18 cellular contexts compared by ENCODE assay signal in genomic region chr1:116942344-116942743, GRCh38. TPM values are rescaled to one million over a fixed set of nuclear protein-coding genes. Genes with fewer than 3 reads are reported as not detected.
DNase-seq lines count a peak whose midpoint lies in the region; ATAC-seq and TF ChIP-seq lines count a peak whose summit lies in the region.
"Had no signal": no experiment of that assay in that cellular context is flagged by ENCODE, and none has a peak within 500 bp of the region (broad histone marks: within the 10 kb centered on the region; RNA-seq: fewer than 3 reads in every experiment).

No MANE protein-coding gene starts in this region.

- ATAC-seq in activated CD8-positive, alpha-beta T cell treated with anti-CD3 and anti-CD28 coated beads for 36 hours: peak; percentile 80
- ATAC-seq in mucosa of descending colon (peak; percentile 32), GM19035 (IDR thresholded peaks at IDR 0.05; ENCODE audit: unreplicated experiment) (no peak)
- ATAC-seq: A549 had no signal

- peaks cover 3% of the 10 kb centered on the region for H3K36me3 Mint-ChIP-seq in activated CD4-positive, alpha-beta memory T cell treated with anti-CD3 and anti-CD28 coated beads for 36 hours
- H3K36me3 Mint-ChIP-seq in activated CD4-positive, alpha-beta memory T cell treated with anti-CD3 and anti-CD28 coated beads, Interleukin-2, amount 10 ng/mL, durations not matched to agents 7 days and 5 days (ENCODE audit: low read depth): no peaks in the 10 kb centered on the region
- no peaks in the 10 kb centered on the region for H3K36me3 Mint-ChIP-seq in CD4-positive, alpha-beta memory T cell
- H3K36me3 Mint-ChIP-seq in activated CD8-positive, alpha-beta T cell treated with anti-CD3 and anti-CD28 coated beads for 36 hours (ENCODE audit: low read depth): no peaks in the 10 kb centered on the region
- H3K36me3 Mint-ChIP-seq: CD4-positive, CD25-positive, alpha-beta regulatory T cell had no signal

- H3K4me2 ChIP-seq in osteoblast (ENCODE audit: insufficient read depth, low read length): no peak overlapping the region
- H3K4me2 ChIP-seq: A549 had no signal

- no peak overlapping the region for H2AFZ ChIP-seq in osteoblast (ENCODE audit: low read length)

- no peak for TF ChIP-seq CTCF in activated CD8-positive, alpha-beta T cell treated with anti-CD3 and anti-CD28 coated beads for 36 hours (IDR thresholded peaks at IDR 0.05)
- TF ChIP-seq CTCF in mucosa of descending colon (IDR thresholded peaks at IDR 0.05) (no peak), osteoblast (IDR thresholded peaks at IDR 0.05; ENCODE audit: extremely low read depth, low read depth, low read length) (no peak)

- H3K4me3 Mint-ChIP-seq in activated CD4-positive, alpha-beta memory T cell treated with anti-CD3 and anti-CD28 coated beads for 36 hours: peak overlapping the region; percentile 3
- no peak overlapping the region for H3K4me3 Mint-ChIP-seq in activated CD4-positive, alpha-beta memory T cell treated with anti-CD3 and anti-CD28 coated beads, Interleukin-2, amount 10 ng/mL, durations not matched to agents 7 days and 5 days
- H3K4me3 Mint-ChIP-seq in CD4-positive, alpha-beta memory T cell: peak overlapping the region in 1 of 8 donors; percentile 29
- H3K4me3 Mint-ChIP-seq in activated CD8-positive, alpha-beta T cell treated with anti-CD3 and anti-CD28 coated beads for 36 hours: no peak overlapping the region
- H3K4me3 Mint-ChIP-seq: CD4-positive, CD25-positive, alpha-beta regulatory T cell had no signal

- DNase-seq in activated CD4-positive, alpha-beta memory T cell treated with anti-CD3 and anti-CD28 coated beads for 36 hours: peak; percentile 12
- DNase-seq in activated CD4-positive, alpha-beta memory T cell treated with anti-CD3 and anti-CD28 coated beads, Interleukin-2, amount 10 ng/mL, durations not matched to agents 7 days and 5 days: no peak
- peak in 4 of 5 donors; percentile 25 to 61 (median 44) for DNase-seq in CD4-positive, alpha-beta memory T cell
- DNase-seq in activated CD8-positive, alpha-beta T cell treated with anti-CD3 and anti-CD28 coated beads for 36 hours: peak; percentile 13
- DNase-seq in mucosa of descending colon (no peak), osteoblast (ENCODE audit: insufficient read length, low spot score, missing footprints) (no peak), UCSD-AML1 (lab: John Stamatoyannopoulos, UW; ENCODE audit: unreplicated experiment) (no peak)
- DNase-seq: KBM-7; NCI-H1048; NCI-H146; NCI-H2081 treated with DMSO at 0.1 percent for 48 hours; NCI-H226; NCI-H526; NK-92 treated with Interleukin-12 subunit alpha and Interleukin-12 subunit beta, amount 100 ng/mL, for 24 hours had no signal

- H3K4me3 ChIP-seq in CD4-positive, alpha-beta memory T cell (ENCODE audit: low read length in 2 of 2): no peak overlapping the region
- no peak overlapping the region for H3K4me3 ChIP-seq in mucosa of descending colon
- no peak overlapping the region for H3K4me3 ChIP-seq in osteoblast (ENCODE audit: insufficient read depth, low read length)
- H3K4me3 ChIP-seq: A549 had no signal

- no peaks in the 10 kb centered on the region for H3K36me3 ChIP-seq in CD4-positive, alpha-beta memory T cell (ENCODE audit: insufficient read depth, low read length)
- H3K36me3 ChIP-seq in mucosa of descending colon (ENCODE audit: low read depth) (no peaks in the 10 kb centered on the region), osteoblast (ENCODE audit: insufficient read depth, low read length) (no peaks in the 10 kb centered on the region)

- H3K4me1 Mint-ChIP-seq in activated CD4-positive, alpha-beta memory T cell treated with anti-CD3 and anti-CD28 coated beads for 36 hours (ENCODE audit: low read depth): peaks cover 22% of the 10 kb centered on the region
- peaks cover 18% of the 10 kb centered on the region for H3K4me1 Mint-ChIP-seq in activated CD4-positive, alpha-beta memory T cell treated with anti-CD3 and anti-CD28 coated beads, Interleukin-2, amount 10 ng/mL, durations not matched to agents 7 days and 5 days
- H3K4me1 Mint-ChIP-seq in CD4-positive, alpha-beta memory T cell: peaks cover 9 to 18% (median 14%) of the 10 kb centered on the region in 4 donors
- peaks cover 30% of the 10 kb centered on the region for H3K4me1 Mint-ChIP-seq in activated CD8-positive, alpha-beta T cell treated with anti-CD3 and anti-CD28 coated beads for 36 hours (ENCODE audit: low read depth)
- H3K4me1 Mint-ChIP-seq: CD4-positive, CD25-positive, alpha-beta regulatory T cell had no signal

- no peaks in the 10 kb centered on the region for H3K27me3 Mint-ChIP-seq in activated CD4-positive, alpha-beta memory T cell treated with anti-CD3 and anti-CD28 coated beads for 36 hours
- H3K27me3 Mint-ChIP-seq in activated CD4-positive, alpha-beta memory T cell treated with anti-CD3 and anti-CD28 coated beads, Interleukin-2, amount 10 ng/mL, durations not matched to agents 7 days and 5 days: no peaks in the 10 kb centered on the region
- no peaks in the 10 kb centered on the region for H3K27me3 Mint-ChIP-seq in CD4-positive, alpha-beta memory T cell
- no peaks in the 10 kb centered on the region for H3K27me3 Mint-ChIP-seq in activated CD8-positive, alpha-beta T cell treated with anti-CD3 and anti-CD28 coated beads for 36 hours

- H3K27ac ChIP-seq in CD4-positive, alpha-beta memory T cell (ENCODE audit: low read depth, low read length): no peak overlapping the region
- H3K27ac ChIP-seq in osteoblast (ENCODE audit: low read depth, low read length): no peak overlapping the region
- H3K27ac ChIP-seq: A549, RWPE1 had no signal

- no peaks in the 10 kb centered on the region for H3K9me3 Mint-ChIP-seq in activated CD4-positive, alpha-beta memory T cell treated with anti-CD3 and anti-CD28 coated beads for 36 hours
- no peaks in the 10 kb centered on the region for H3K9me3 Mint-ChIP-seq in activated CD4-positive, alpha-beta memory T cell treated with anti-CD3 and anti-CD28 coated beads, Interleukin-2, amount 10 ng/mL, durations not matched to agents 7 days and 5 days
- H3K9me3 Mint-ChIP-seq in CD4-positive, alpha-beta memory T cell: peaks cover 0 to 3% (median 0%) of the 10 kb centered on the region in 8 donors
- no peaks in the 10 kb centered on the region for H3K9me3 Mint-ChIP-seq in activated CD8-positive, alpha-beta T cell treated with anti-CD3 and anti-CD28 coated beads for 36 hours
- H3K9me3 Mint-ChIP-seq: CD4-positive, CD25-positive, alpha-beta regulatory T cell had no signal

- H3K27ac Mint-ChIP-seq in activated CD4-positive, alpha-beta memory T cell treated with anti-CD3 and anti-CD28 coated beads for 36 hours: no peak overlapping the region
- no peak overlapping the region for H3K27ac Mint-ChIP-seq in activated CD4-positive, alpha-beta memory T cell treated with anti-CD3 and anti-CD28 coated beads, Interleukin-2, amount 10 ng/mL, durations not matched to agents 7 days and 5 days
- peak overlapping the region in 5 of 7 donors; percentile 36 to 79 (median 65) for H3K27ac Mint-ChIP-seq in CD4-positive, alpha-beta memory T cell
- no peak overlapping the region for H3K27ac Mint-ChIP-seq in activated CD8-positive, alpha-beta T cell treated with anti-CD3 and anti-CD28 coated beads for 36 hours

- POLR2A ChIA-PET in activated CD4-positive, alpha-beta memory T cell treated with anti-CD3 and anti-CD28 coated beads for 36 hours (lab: Charles Lee): no interaction called here
- POLR2A ChIA-PET in activated CD4-positive, alpha-beta memory T cell treated with anti-CD3 and anti-CD28 coated beads, Interleukin-2, amount 10 ng/mL, durations not matched to agents 7 days and 5 days (lab: Charles Lee): interaction anchor here (1.1 kb wide), 1 partner anchor 204 kb away, joined by 4 read pairs; no protein-coding TSS in a partner anchor
- POLR2A ChIA-PET in CD4-positive, alpha-beta memory T cell (lab: Charles Lee; ENCODE audit: partially characterized antibody): interaction anchor here (1.1 kb wide), 1 partner anchor 117 kb away, joined by 4 read pairs; no protein-coding TSS in a partner anchor
- POLR2A ChIA-PET in activated CD8-positive, alpha-beta T cell treated with anti-CD3 and anti-CD28 coated beads for 36 hours (lab: Charles Lee): interaction anchor here (1.1 kb wide), 1 partner anchor 26 kb away, joined by 4 read pairs; no protein-coding TSS in a partner anchor

- no peaks in the 10 kb centered on the region for H3K9me3 ChIP-seq in CD4-positive, alpha-beta memory T cell (ENCODE audit: control insufficient read depth in 1 of 2, low read length in 2 of 2)
- no peaks in the 10 kb centered on the region for H3K9me3 ChIP-seq in mucosa of descending colon
- no peaks in the 10 kb centered on the region for H3K9me3 ChIP-seq in osteoblast (ENCODE audit: low read depth, low read length)
- H3K9me3 ChIP-seq: A549 had no signal

- H4K20me1 ChIP-seq in osteoblast (ENCODE audit: insufficient read depth, low read length): no peaks in the 10 kb centered on the region

- CTCF ChIA-PET in activated CD4-positive, alpha-beta memory T cell treated with anti-CD3 and anti-CD28 coated beads for 36 hours (lab: Charles Lee): interaction anchor here (0.9 to 1.5 kb wide), 2 partner anchors 7 to 11 kb away, joined by 3 to 6 read pairs; no protein-coding TSS in a partner anchor
- CTCF ChIA-PET in activated CD4-positive, alpha-beta memory T cell treated with anti-CD3 and anti-CD28 coated beads, Interleukin-2, amount 10 ng/mL, durations not matched to agents 7 days and 5 days (lab: Charles Lee): no interaction called here
- CTCF ChIA-PET in CD4-positive, alpha-beta memory T cell (lab: Charles Lee; ENCODE audit: partially characterized antibody): interaction anchor here (0.7 to 1.4 kb wide), 3 partner anchors 100 to 219 kb away, joined by 3 to 4 read pairs (median 3); no protein-coding TSS in a partner anchor
- CTCF ChIA-PET in activated CD8-positive, alpha-beta T cell treated with anti-CD3 and anti-CD28 coated beads for 36 hours (lab: Charles Lee): interaction anchor here (1.0 to 1.4 kb wide), 3 partner anchors 115 to 218 kb away, joined by 3 read pairs; no protein-coding TSS in a partner anchor

- intact Hi-C loops in activated CD4-positive, alpha-beta memory T cell treated with anti-CD3 and anti-CD28 coated beads for 36 hours (cut with micrococcal nuclease): no loop called here
- intact Hi-C loops in CD4-positive, alpha-beta memory T cell (cut with micrococcal nuclease): no loop called here
- intact Hi-C loops in activated CD8-positive, alpha-beta T cell treated with anti-CD3 and anti-CD28 coated beads for 36 hours (cut with micrococcal nuclease): no loop called here
- intact Hi-C loops in mucosa of descending colon (cut with DNase I, micrococcal nuclease): no loop called here

- no peaks in the 10 kb centered on the region for H3K79me2 ChIP-seq in osteoblast (ENCODE audit: insufficient read depth, low read length)

- H3K27me3 ChIP-seq in CD4-positive, alpha-beta memory T cell (ENCODE audit: insufficient read depth, low read length): no peaks in the 10 kb centered on the region
- H3K27me3 ChIP-seq in osteoblast (ENCODE audit: insufficient read depth, low read length): no peaks in the 10 kb centered on the region

- peaks cover 10% of the 10 kb centered on the region for H3K4me1 ChIP-seq in CD4-positive, alpha-beta memory T cell (ENCODE audit: insufficient read depth, low read length)
- H3K4me1 ChIP-seq in mucosa of descending colon (ENCODE audit: low read depth): no peaks in the 10 kb centered on the region
- no peaks in the 10 kb centered on the region for H3K4me1 ChIP-seq in osteoblast (ENCODE audit: insufficient read depth, low read length)
- H3K4me1 ChIP-seq: A549 had no signal

RNA-seq across cellular contexts. Expression of gene PTGFRN, which starts 32.6 kb away (rescaled TPM):
- total RNA-seq in activated CD4-positive, alpha-beta memory T cell treated with anti-CD3 and anti-CD28 coated beads for 36 hours: 10 to 100 TPM; 13.5 to 14.2 TPM
- 1 to 10 TPM; 1.8 to 2.8 TPM for total RNA-seq in activated CD4-positive, alpha-beta memory T cell treated with anti-CD3 and anti-CD28 coated beads, Interleukin-2, amount 10 ng/mL, durations not matched to agents 7 days and 5 days
- under 1 TPM; 0.44 to 0.55 TPM for total RNA-seq in CD4-positive, alpha-beta memory T cell
- polyA plus RNA-seq in CD4-positive, alpha-beta memory T cell: under 1 TPM in 1 of 2 donors, not detected in 1; 0.39 TPM
- 1 to 10 TPM; 7.0 to 8.4 TPM for total RNA-seq in activated CD8-positive, alpha-beta T cell treated with anti-CD3 and anti-CD28 coated beads for 36 hours
- total RNA-seq in mucosa of descending colon: 100 to 1,000 TPM in 1 of 3 donors, 10 to 100 TPM in 2; 74.4 to 185 (median 84.4) TPM
- total RNA-seq in osteoblast: 40.2 and 52.7 TPM in 2 replicates

RNA-seq across cellular contexts. Expression of gene CD101, which starts 59.2 kb away (rescaled TPM):
- total RNA-seq in activated CD4-positive, alpha-beta memory T cell treated with anti-CD3 and anti-CD28 coated beads for 36 hours: under 1 TPM; 0.14 to 0.19 TPM
- 1 to 10 TPM; 2.9 to 3.6 TPM for total RNA-seq in activated CD4-positive, alpha-beta memory T cell treated with anti-CD3 and anti-CD28 coated beads, Interleukin-2, amount 10 ng/mL, durations not matched to agents 7 days and 5 days
- total RNA-seq in CD4-positive, alpha-beta memory T cell: 1 to 10 TPM; 2.1 to 2.6 TPM
- 1 to 10 TPM; 5.2 to 9.1 TPM for polyA plus RNA-seq in CD4-positive, alpha-beta memory T cell
- 1 to 10 TPM; 2.5 to 3.2 TPM for total RNA-seq in activated CD8-positive, alpha-beta T cell treated with anti-CD3 and anti-CD28 coated beads for 36 hours
- total RNA-seq in mucosa of descending colon (1 to 10 TPM; 4.6 to 6.1 (median 4.7) TPM), osteoblast (under 0.01 TPM in 2 replicates)

Comparison
In these comparisons a context has a peak if more than half of its experiments do, and no peak if none do; other contexts are left out.
1. DNase-seq: peak in activated CD4-positive, alpha-beta memory T cell treated with anti-CD3 and anti-CD28 coated beads for 36 hours (single experiment), CD4-positive, alpha-beta memory T cell (4 of 5) and activated CD8-positive, alpha-beta T cell treated with anti-CD3 and anti-CD28 coated beads for 36 hours (single experiment); none in activated CD4-positive, alpha-beta memory T cell treated with anti-CD3 and anti-CD28 coated beads, Interleukin-2, amount 10 ng/mL, durations not matched to agents 7 days and 5 days (single experiment), mucosa of descending colon (0 of 3), osteoblast (single experiment) and UCSD-AML1 (single experiment).
2. H3K27ac Mint-ChIP-seq: peak in CD4-positive, alpha-beta memory T cell (5 of 7); none in activated CD4-positive, alpha-beta memory T cell treated with anti-CD3 and anti-CD28 coated beads for 36 hours (single experiment), activated CD4-positive, alpha-beta memory T cell treated with anti-CD3 and anti-CD28 coated beads, Interleukin-2, amount 10 ng/mL, durations not matched to agents 7 days and 5 days (single experiment) and activated CD8-positive, alpha-beta T cell treated with anti-CD3 and anti-CD28 coated beads for 36 hours (single experiment).